In the genomic region with DNA sequence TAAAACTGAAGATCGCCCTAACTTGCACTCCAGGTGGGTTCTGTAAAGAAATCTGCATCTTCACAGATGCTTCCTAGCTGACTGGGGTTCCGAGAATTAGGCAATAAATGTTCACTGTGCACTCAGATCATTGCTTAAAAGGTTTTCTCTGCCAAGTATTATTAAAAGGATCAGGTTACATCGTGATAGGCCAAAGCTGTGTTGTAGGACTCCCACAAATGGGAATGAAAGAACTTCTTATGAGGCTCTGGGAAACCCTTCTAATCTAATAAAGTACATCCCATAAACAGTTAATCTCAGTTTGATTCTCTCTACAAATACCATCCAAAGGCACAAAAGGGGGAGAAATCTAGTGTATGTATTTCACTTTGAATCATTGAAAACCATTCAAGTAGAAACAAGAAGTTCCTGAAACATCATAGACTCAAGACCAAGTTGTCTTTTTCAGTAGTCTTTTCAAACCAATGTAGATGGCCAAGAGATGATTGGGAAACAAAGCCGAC, we compare ENCODE assay signal across 1 cellular context.
TF ChIP-seq lines count a peak whose summit lies in the region.

No MANE protein-coding gene starts in this region.

TF ChIP-seq in HEK293, 187 proteins besides CTCF, POLR2A, EP300 and RAD21 (continued from another document and continues in another):
- TF ChIP-seq, protein P1, sequence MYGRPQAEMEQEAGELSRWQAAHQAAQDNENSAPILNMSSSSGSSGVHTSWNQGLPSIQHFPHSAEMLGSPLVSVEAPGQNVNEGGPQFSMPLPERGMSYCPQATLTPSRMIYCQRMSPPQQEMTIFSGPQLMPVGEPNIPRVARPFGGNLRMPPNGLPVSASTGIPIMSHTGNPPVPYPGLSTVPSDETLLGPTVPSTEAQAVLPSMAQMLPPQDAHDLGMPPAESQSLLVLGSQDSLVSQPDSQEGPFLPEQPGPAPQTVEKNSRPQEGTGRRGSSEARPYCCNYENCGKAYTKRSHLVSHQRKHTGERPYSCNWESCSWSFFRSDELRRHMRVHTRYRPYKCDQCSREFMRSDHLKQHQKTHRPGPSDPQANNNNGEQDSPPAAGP (tag by site-specific recombination; IDR thresholded peaks at IDR 0.05), result no peak
- TF ChIP-seq ZNF416 (tag by site-specific recombination; IDR thresholded peaks at IDR 0.05), result no peak
- TF ChIP-seq, protein P2, sequence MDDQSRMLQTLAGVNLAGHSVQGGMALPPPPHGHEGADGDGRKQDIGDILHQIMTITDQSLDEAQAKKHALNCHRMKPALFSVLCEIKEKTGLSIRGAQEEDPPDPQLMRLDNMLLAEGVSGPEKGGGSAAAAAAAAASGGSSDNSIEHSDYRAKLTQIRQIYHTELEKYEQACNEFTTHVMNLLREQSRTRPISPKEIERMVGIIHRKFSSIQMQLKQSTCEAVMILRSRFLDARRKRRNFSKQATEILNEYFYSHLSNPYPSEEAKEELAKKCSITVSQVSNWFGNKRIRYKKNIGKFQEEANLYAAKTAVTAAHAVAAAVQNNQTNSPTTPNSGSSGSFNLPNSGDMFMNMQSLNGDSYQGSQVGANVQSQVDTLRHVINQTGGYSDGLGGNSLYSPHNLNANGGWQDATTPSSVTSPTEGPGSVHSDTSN (CRISPR knock-in tag; IDR thresholded peaks at IDR 0.05), result no peak
- TF ChIP-seq, protein P3, sequence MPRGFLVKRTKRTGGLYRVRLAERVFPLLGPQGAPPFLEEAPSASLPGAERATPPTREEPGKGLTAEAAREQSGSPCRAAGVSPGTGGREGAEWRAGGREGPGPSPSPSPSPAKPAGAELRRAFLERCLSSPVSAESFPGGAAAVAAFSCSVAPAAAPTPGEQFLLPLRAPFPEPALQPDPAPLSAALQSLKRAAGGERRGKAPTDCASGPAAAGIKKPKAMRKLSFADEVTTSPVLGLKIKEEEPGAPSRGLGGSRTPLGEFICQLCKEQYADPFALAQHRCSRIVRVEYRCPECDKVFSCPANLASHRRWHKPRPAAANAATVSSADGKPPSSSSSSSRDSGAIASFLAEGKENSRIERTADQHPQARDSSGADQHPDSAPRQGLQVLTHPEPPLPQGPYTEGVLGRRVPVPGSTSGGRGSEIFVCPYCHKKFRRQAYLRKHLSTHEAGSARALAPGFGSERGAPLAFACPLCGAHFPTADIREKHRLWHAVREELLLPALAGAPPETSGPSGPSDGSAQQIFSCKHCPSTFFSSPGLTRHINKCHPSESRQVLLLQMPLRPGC (tag by site-specific recombination; IDR thresholded peaks at IDR 0.05), result no peak
- TF ChIP-seq, protein P4, sequence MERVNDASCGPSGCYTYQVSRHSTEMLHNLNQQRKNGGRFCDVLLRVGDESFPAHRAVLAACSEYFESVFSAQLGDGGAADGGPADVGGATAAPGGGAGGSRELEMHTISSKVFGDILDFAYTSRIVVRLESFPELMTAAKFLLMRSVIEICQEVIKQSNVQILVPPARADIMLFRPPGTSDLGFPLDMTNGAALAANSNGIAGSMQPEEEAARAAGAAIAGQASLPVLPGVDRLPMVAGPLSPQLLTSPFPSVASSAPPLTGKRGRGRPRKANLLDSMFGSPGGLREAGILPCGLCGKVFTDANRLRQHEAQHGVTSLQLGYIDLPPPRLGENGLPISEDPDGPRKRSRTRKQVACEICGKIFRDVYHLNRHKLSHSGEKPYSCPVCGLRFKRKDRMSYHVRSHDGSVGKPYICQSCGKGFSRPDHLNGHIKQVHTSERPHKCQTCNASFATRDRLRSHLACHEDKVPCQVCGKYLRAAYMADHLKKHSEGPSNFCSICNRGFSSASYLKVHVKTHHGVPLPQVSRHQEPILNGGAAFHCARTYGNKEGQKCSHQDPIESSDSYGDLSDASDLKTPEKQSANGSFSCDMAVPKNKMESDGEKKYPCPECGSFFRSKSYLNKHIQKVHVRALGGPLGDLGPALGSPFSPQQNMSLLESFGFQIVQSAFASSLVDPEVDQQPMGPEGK (tag by site-specific recombination; IDR thresholded peaks at IDR 0.05), result no peak
- TF ChIP-seq ZNF670 (tag by site-specific recombination; IDR thresholded peaks at IDR 0.05; ENCODE audit: low read depth), result no peak
- TF ChIP-seq KLF10 (tag by site-specific recombination; IDR thresholded peaks at IDR 0.05), result no peak
- peak; percentile 63; the same call in 1 of the 2 replicates for TF ChIP-seq OSR2 (tag by site-specific recombination; IDR thresholded peaks at IDR 0.05)
- no peak for TF ChIP-seq KLF16 (tag by site-specific recombination; IDR thresholded peaks at IDR 0.05)
- TF ChIP-seq ZSCAN30 (tag by site-specific recombination; IDR thresholded peaks at IDR 0.05), result peak; percentile 57
- no peak for TF ChIP-seq ZNF623 (tag by site-specific recombination; IDR thresholded peaks at IDR 0.05)
- TF ChIP-seq GLIS1 (tag by site-specific recombination; IDR thresholded peaks at IDR 0.05), result peak; percentile 75
- TF ChIP-seq ZNF184 (tag by site-specific recombination; IDR thresholded peaks at IDR 0.05), result no peak
- TF ChIP-seq, protein P5, sequence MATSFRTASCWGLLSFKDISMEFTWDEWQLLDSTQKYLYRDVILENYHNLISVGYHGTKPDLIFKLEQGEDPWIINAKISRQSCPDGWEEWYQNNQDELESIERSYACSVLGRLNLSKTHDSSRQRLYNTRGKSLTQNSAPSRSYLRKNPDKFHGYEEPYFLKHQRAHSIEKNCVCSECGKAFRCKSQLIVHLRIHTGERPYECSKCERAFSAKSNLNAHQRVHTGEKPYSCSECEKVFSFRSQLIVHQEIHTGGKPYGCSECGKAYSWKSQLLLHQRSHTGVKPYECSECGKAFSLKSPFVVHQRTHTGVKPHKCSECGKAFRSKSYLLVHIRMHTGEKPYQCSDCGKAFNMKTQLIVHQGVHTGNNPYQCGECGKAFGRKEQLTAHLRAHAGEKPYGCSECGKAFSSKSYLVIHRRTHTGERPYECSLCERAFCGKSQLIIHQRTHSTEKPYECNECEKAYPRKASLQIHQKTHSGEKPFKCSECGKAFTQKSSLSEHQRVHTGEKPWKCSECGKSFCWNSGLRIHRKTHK (tag by site-specific recombination; IDR thresholded peaks at IDR 0.05), result no peak
- TF ChIP-seq ZIC2 (tag by site-specific recombination; IDR thresholded peaks at IDR 0.05), result no peak
- TF ChIP-seq ZNF302 (tag by site-specific recombination; IDR thresholded peaks at IDR 0.05; ENCODE audit: low read depth), result no peak
- TF ChIP-seq ZNF544 (tag by site-specific recombination; IDR thresholded peaks at IDR 0.05), result no peak
- no peak; the same call in 1 of the 2 replicates for TF ChIP-seq SP7 (tag by site-specific recombination; IDR thresholded peaks at IDR 0.05)
- no peak for TF ChIP-seq ZBTB1 (tag by site-specific recombination; IDR thresholded peaks at IDR 0.05)
- TF ChIP-seq SCRT2 (tag by site-specific recombination; IDR thresholded peaks at IDR 0.05), result no peak
- TF ChIP-seq ZNF175 (tag by site-specific recombination; IDR thresholded peaks at IDR 0.05), result no peak
- TF ChIP-seq, protein P6, sequence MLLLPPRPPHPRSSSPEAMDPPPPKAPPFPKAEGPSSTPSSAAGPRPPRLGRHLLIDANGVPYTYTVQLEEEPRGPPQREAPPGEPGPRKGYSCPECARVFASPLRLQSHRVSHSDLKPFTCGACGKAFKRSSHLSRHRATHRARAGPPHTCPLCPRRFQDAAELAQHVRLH (tag by site-specific recombination; IDR thresholded peaks at IDR 0.05), result no peak
- TF ChIP-seq, protein P7, sequence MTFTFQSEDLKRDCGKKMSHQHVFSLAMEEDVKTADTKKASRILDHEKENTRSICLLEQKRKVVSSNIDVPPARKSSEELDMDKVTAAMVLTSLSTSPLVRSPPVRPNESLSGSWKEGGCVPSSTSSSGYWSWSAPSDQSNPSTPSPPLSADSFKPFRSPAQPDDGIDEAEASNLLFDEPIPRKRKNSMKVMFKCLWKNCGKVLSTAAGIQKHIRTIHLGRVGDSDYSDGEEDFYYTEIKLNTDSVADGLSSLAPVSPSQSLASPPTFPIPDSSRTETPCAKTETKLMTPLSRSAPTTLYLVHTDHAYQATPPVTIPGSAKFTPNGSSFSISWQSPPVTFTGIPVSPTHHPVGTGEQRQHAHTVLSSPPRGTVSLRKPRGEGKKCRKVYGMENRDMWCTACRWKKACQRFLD (tag by site-specific recombination; IDR thresholded peaks at IDR 0.05), result no peak
- TF ChIP-seq REPIN1 (tag by site-specific recombination; IDR thresholded peaks at IDR 0.05; ENCODE audit: low read depth), result no peak
- no peak for TF ChIP-seq ZNF837 (tag by site-specific recombination; IDR thresholded peaks at IDR 0.05)
- TF ChIP-seq, protein P8, sequence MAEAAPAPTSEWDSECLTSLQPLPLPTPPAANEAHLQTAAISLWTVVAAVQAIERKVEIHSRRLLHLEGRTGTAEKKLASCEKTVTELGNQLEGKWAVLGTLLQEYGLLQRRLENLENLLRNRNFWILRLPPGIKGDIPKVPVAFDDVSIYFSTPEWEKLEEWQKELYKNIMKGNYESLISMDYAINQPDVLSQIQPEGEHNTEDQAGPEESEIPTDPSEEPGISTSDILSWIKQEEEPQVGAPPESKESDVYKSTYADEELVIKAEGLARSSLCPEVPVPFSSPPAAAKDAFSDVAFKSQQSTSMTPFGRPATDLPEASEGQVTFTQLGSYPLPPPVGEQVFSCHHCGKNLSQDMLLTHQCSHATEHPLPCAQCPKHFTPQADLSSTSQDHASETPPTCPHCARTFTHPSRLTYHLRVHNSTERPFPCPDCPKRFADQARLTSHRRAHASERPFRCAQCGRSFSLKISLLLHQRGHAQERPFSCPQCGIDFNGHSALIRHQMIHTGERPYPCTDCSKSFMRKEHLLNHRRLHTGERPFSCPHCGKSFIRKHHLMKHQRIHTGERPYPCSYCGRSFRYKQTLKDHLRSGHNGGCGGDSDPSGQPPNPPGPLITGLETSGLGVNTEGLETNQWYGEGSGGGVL (tag by site-specific recombination; IDR thresholded peaks at IDR 0.05), result 0 out of 2 replicates have a peak, but pooled peaks have one; percentile 41
- peak; percentile 55; the same call in 1 of the 2 replicates for TF ChIP-seq ZXDB (tag by site-specific recombination; IDR thresholded peaks at IDR 0.05)
- TF ChIP-seq, protein P9, sequence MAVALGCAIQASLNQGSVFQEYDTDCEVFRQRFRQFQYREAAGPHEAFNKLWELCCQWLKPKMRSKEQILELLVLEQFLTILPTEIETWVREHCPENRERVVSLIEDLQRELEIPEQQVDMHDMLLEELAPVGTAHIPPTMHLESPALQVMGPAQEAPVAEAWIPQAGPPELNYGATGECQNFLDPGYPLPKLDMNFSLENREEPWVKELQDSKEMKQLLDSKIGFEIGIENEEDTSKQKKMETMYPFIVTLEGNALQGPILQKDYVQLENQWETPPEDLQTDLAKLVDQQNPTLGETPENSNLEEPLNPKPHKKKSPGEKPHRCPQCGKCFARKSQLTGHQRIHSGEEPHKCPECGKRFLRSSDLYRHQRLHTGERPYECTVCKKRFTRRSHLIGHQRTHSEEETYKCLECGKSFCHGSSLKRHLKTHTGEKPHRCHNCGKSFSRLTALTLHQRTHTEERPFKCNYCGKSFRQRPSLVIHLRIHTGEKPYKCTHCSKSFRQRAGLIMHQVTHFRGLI (tag by site-specific recombination; IDR thresholded peaks at IDR 0.05), result no peak
- no peak for TF ChIP-seq ZNF10 (tag by site-specific recombination; IDR thresholded peaks at IDR 0.05)
- TF ChIP-seq ZNF626 (tag by site-specific recombination; IDR thresholded peaks at IDR 0.05), result no peak
- no peak for TF ChIP-seq ZFP3 (tag by site-specific recombination; IDR thresholded peaks at IDR 0.05; ENCODE audit: low read depth)
- no peak for TF ChIP-seq SETDB1 (IDR thresholded peaks at IDR 0.05; ENCODE audit: insufficient read length, low read length)
- TF ChIP-seq ZNF777 (tag by site-specific recombination; IDR thresholded peaks at IDR 0.05; ENCODE audit: borderline replicate concordance), result no peak
- no peak for TF ChIP-seq HOXD13 (CRISPR knock-in tag; IDR thresholded peaks at IDR 0.05; ENCODE audit: borderline replicate concordance)
- TF ChIP-seq FEZF1 (tag by site-specific recombination; IDR thresholded peaks at IDR 0.05), result peak; percentile 79
- TF ChIP-seq ZBTB17 (tag by site-specific recombination; IDR thresholded peaks at IDR 0.05), result peak; percentile 28
- no peak for TF ChIP-seq MYNN (tag by site-specific recombination; IDR thresholded peaks at IDR 0.05; ENCODE audit: borderline replicate concordance)
- TF ChIP-seq, protein P10, sequence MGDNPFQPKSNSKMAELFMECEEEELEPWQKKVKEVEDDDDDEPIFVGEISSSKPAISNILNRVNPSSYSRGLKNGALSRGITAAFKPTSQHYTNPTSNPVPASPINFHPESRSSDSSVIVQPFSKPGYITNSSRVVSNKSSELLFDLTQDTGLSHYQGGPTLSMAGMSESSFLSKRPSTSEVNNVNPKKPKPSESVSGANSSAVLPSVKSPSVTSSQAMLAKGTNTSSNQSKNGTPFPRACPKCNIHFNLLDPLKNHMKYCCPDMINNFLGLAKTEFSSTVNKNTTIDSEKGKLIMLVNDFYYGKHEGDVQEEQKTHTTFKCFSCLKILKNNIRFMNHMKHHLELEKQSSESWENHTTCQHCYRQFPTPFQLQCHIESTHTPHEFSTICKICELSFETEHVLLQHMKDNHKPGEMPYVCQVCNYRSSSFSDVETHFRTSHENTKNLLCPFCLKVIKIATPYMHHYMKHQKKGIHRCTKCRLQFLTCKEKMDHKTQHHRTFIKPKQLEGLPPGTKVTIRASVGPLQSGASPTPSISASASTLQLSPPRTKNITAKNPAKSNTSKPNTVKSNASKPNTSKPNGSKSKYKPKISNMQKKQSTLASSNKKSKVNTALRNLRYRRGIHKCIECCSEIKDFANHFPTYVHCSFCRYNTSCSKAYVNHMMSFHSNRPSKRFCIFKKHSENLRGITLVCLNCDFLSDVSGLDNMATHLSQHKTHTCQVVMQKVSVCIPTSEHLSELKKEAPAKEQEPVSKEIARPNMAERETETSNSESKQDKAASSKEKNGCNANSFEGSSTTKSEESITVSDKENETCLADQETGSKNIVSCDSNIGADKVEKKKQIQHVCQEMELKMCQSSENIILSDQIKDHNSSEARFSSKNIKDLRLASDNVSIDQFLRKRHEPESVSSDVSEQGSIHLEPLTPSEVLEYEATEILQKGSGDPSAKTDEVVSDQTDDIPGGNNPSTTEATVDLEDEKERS (tag by site-specific recombination; IDR thresholded peaks at IDR 0.05), result no peak
- TF ChIP-seq, protein P11, sequence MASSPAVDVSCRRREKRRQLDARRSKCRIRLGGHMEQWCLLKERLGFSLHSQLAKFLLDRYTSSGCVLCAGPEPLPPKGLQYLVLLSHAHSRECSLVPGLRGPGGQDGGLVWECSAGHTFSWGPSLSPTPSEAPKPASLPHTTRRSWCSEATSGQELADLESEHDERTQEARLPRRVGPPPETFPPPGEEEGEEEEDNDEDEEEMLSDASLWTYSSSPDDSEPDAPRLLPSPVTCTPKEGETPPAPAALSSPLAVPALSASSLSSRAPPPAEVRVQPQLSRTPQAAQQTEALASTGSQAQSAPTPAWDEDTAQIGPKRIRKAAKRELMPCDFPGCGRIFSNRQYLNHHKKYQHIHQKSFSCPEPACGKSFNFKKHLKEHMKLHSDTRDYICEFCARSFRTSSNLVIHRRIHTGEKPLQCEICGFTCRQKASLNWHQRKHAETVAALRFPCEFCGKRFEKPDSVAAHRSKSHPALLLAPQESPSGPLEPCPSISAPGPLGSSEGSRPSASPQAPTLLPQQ (tag by site-specific recombination; IDR thresholded peaks at IDR 0.05), result no peak
- TF ChIP-seq ZNF146 (tag by site-specific recombination; IDR thresholded peaks at IDR 0.05), result no peak
- TF ChIP-seq ZBTB7A (tag by site-specific recombination; IDR thresholded peaks at IDR 0.05; ENCODE audit: low read depth), result no peak
- TF ChIP-seq SP2 (tag by site-specific recombination; IDR thresholded peaks at IDR 0.05), result no peak
